Comparison of ENCODE assay signal across 25 cellular contexts in the genomic region with DNA sequence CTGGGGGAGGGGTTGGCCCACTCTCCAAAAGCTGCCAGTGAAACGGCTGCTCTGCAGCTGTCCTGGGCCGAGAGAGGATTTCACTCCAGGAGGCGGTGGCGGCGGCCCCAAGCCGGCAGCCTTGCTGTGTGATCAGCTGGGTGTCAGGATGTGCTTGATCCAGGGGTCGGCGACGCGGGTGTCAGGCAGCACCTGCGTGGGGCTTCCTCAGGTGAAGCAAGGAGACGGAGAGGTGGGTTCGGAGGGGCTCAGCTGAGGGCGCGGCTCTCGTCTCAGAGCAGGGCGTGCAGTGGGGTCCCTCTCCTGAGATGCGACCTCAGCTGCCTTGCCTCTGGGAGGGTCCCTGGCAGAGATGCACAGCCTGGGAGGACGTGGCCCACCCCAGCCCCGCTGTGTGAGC. TPM values are rescaled to one million over a fixed set of nuclear protein-coding genes. Genes with fewer than 3 reads are reported as not detected.
"Had no signal": no experiment of that assay in that cellular context is flagged by ENCODE, and none has a peak within 500 bp of the region (broad histone marks: within the 10 kb centered on the region; RNA-seq: fewer than 3 reads in every experiment).

No MANE protein-coding gene starts in this region.

- DNase-seq: activated CD4-positive, alpha-beta T cell treated with anti-CD3 and anti-CD28 coated beads for 1 hour; activated CD8-positive, alpha-beta memory T cell treated with anti-CD3 and anti-CD28 coated beads for 24 hours; activated CD8-positive, alpha-beta memory T cell treated with anti-CD3 and anti-CD28 coated beads, Interleukin-2, amount 50 U/mL, for 48 hours; activated effector memory CD4-positive, alpha-beta T cell treated with Interleukin-2 at 50 U/mL for 16 hours; activated naive CD4-positive, alpha-beta T cell treated with anti-CD3 and anti-CD28 coated beads, Interleukin-2, amount 10 ng/mL, durations not matched to agents 7 days and 5 days; activated naive CD8-positive, alpha-beta T cell treated with anti-CD3 and anti-CD28 coated beads, Interleukin-2, amount 50 U/mL, for 24 hours; activated T-cell treated with anti-CD3 and anti-CD28 coated beads, Interleukin-2, amount 50 U/mL, for 48 hours; anterior cingulate cortex; brain microvascular endothelial cell; cerebellar nuclear complex; effector CD8-positive, alpha-beta T cell; esophagus squamous epithelium; immature natural killer cell; kidney glomerular epithelial cell; mesendoderm; naive thymus-derived CD8-positive, alpha-beta T cell; ovary; stimulated activated CD4-positive, alpha-beta T cell treated with anti-CD3 and anti-CD28 coated beads, Interleukin-4, amount 100 ng/mL, for 24 hours; T-helper 2 cell had no signal

- H3K27ac Mint-ChIP-seq: activated naive CD4-positive, alpha-beta T cell treated with anti-CD3 and anti-CD28 coated beads, Interleukin-2, amount 10 ng/mL, durations not matched to agents 7 days and 5 days; activated naive CD8-positive, alpha-beta T cell treated with anti-CD3 and anti-CD28 coated beads, Interleukin-2, amount 50 U/mL, for 24 hours; immature natural killer cell; stimulated activated effector memory CD8-positive, alpha-beta T cell treated with anti-CD3 and anti-CD28 coated beads, Interleukin-12 subunit alpha, Interleukin-12 subunit beta, amount 100 ng/mL, for 72 hours had no signal

- H3K4me1 ChIP-seq: psoas muscle had no signal

- H3K4me2 ChIP-seq: smooth muscle cell had no signal

- H3K36me3 Mint-ChIP-seq: activated naive CD4-positive, alpha-beta T cell treated with anti-CD3 and anti-CD28 coated beads, Interleukin-2, amount 10 ng/mL, durations not matched to agents 7 days and 5 days; immature natural killer cell; naive thymus-derived CD8-positive, alpha-beta T cell; stimulated activated effector memory CD8-positive, alpha-beta T cell treated with anti-CD3 and anti-CD28 coated beads, Interleukin-12 subunit alpha, Interleukin-12 subunit beta, amount 100 ng/mL, for 72 hours had no signal

- H3K4me3 Mint-ChIP-seq: activated naive CD4-positive, alpha-beta T cell treated with anti-CD3 and anti-CD28 coated beads, Interleukin-2, amount 10 ng/mL, durations not matched to agents 7 days and 5 days; activated naive CD8-positive, alpha-beta T cell treated with anti-CD3 and anti-CD28 coated beads, Interleukin-2, amount 50 U/mL, for 24 hours; immature natural killer cell; naive thymus-derived CD8-positive, alpha-beta T cell; stimulated activated effector memory CD8-positive, alpha-beta T cell treated with anti-CD3 and anti-CD28 coated beads, Interleukin-12 subunit alpha, Interleukin-12 subunit beta, amount 100 ng/mL, for 72 hours had no signal

- H3K9me3 ChIP-seq: esophagus squamous epithelium, ovary, psoas muscle had no signal

- H3K27me3 ChIP-seq: ovary had no signal

- H3K27ac ChIP-seq: brain microvascular endothelial cell, esophagus squamous epithelium, ovary, psoas muscle, VCaP had no signal

- H3K4me3 ChIP-seq: esophagus squamous epithelium, ovary, psoas muscle, smooth muscle cell had no signal

- ATAC-seq: activated naive CD8-positive, alpha-beta T cell treated with anti-CD3 and anti-CD28 coated beads, Interleukin-2, amount 50 U/mL, for 24 hours; naive thymus-derived CD8-positive, alpha-beta T cell; psoas muscle; sciatic nerve; stimulated activated effector memory CD8-positive, alpha-beta T cell treated with anti-CD3 and anti-CD28 coated beads, Interleukin-12 subunit alpha, Interleukin-12 subunit beta, amount 100 ng/mL, for 72 hours had no signal

- H3K36me3 ChIP-seq: brain microvascular endothelial cell, esophagus squamous epithelium, ovary had no signal

- H3K9me3 Mint-ChIP-seq: activated naive CD4-positive, alpha-beta T cell treated with anti-CD3 and anti-CD28 coated beads, Interleukin-2, amount 10 ng/mL, durations not matched to agents 7 days and 5 days; activated naive CD8-positive, alpha-beta T cell treated with anti-CD3 and anti-CD28 coated beads, Interleukin-2, amount 50 U/mL, for 24 hours; immature natural killer cell; naive thymus-derived CD8-positive, alpha-beta T cell; stimulated activated effector memory CD8-positive, alpha-beta T cell treated with anti-CD3 and anti-CD28 coated beads, Interleukin-12 subunit alpha, Interleukin-12 subunit beta, amount 100 ng/mL, for 72 hours had no signal

RNA-seq across cellular contexts. Expression of a gene that starts 6.9 kb away (rescaled TPM):
- total RNA-seq: endothelial cell of umbilical vein, smooth muscle cell had no signal
- polyA plus RNA-seq: endothelial cell of umbilical vein had no signal
